1 cellular context compared by ENCODE assay signal in genomic region chr1:205012416-205013140, GRCh38.
TF ChIP-seq lines count a peak whose summit lies in the region.

No MANE protein-coding gene starts in this region.

TF ChIP-seq in GM12878, 131 proteins besides CTCF, POLR2A, EP300 and RAD21 (continued from another document):
- no peak for TF ChIP-seq RELB (IDR thresholded peaks at IDR 0.05; ENCODE audit: low read depth)
- TF ChIP-seq IRF4 (IDR thresholded peaks at IDR 0.05; ENCODE audit: low read depth, low read length) = no peak
- TF ChIP-seq USF2 (IDR thresholded peaks at IDR 0.05; ENCODE audit: borderline replicate concordance, low read depth, low read length) = no peak
- TF ChIP-seq ESRRA (IDR thresholded peaks at IDR 0.05; ENCODE audit: low read length) = no peak
- no peak for TF ChIP-seq MAX (IDR thresholded peaks at IDR 0.05; ENCODE audit: low read depth, low read length)
- TF ChIP-seq ZZZ3 (IDR thresholded peaks at IDR 0.05; ENCODE audit: control insufficient read depth, insufficient read length, low read depth) = no peak
- no peak for TF ChIP-seq RFX5 (IDR thresholded peaks at IDR 0.05; ENCODE audit: low read depth, low read length)
- no peak for TF ChIP-seq RUNX3 (IDR thresholded peaks at IDR 0.05; ENCODE audit: low read length)
TF ChIP-seq in GM12878: peak in this region for 0.
